In the genomic region with DNA sequence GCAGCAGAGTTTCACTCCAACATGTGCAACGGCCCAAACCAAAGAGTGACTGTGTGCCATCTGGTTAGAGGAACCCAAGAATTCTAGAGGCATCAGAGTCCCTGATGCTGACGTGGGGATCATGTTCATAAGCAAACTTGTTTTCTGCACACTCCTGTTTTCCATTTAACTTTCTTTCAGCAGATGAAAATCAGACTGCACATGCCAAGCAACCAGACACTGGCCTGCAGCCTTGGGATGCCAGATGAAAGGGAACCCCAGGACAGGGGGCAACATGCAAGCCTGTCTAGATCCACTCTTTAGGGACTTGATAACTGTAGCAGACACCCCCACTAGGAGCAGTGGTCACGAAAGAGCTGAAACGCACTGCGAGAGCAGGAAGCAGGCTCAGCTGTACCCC, we compare ENCODE assay signal across 27 cellular contexts. TPM values are rescaled to one million over a fixed set of nuclear protein-coding genes. Genes with fewer than 3 reads are reported as not detected.
DNase-seq lines count a peak whose midpoint lies in the region; ATAC-seq and TF ChIP-seq lines count a peak whose summit lies in the region.
"Had no signal": no experiment of that assay in that cellular context is flagged by ENCODE, and none has a peak within 500 bp of the region (broad histone marks: within the 10 kb centered on the region; RNA-seq: fewer than 3 reads in every experiment).

No MANE protein-coding gene starts in this region.

- no peaks in the 10 kb centered on the region for H3K27me3 ChIP-seq in CD4-positive, alpha-beta T cell (ENCODE audit: control insufficient read depth, insufficient read depth, low read length)
- no peaks in the 10 kb centered on the region for H3K27me3 ChIP-seq in hepatocyte
- H3K27me3 ChIP-seq: breast epithelium, colonic mucosa, SJSA1, stomach, transverse colon had no signal

- no peak overlapping the region for H3K27ac ChIP-seq in CD4-positive, alpha-beta T cell (ENCODE audit: low read depth, low read length)
- H3K27ac ChIP-seq in RWPE1 (peak overlapping the region; percentile 34), hepatocyte (peak overlapping the region; percentile 16), skin epidermis (peak overlapping the region in 13 of 21 experiments; percentile 10 to 80 (median 43))
- H3K27ac ChIP-seq: colonic mucosa, SJSA1, transverse colon had no signal

- DNase-seq in CD4-positive, alpha-beta T cell: no peak
- DNase-seq in RWPE1 (ENCODE audit: low spot score): no peak
- DNase-seq in hepatocyte (ENCODE audit: low spot score): no peak
- DNase-seq in GM19240 (ENCODE audit: insufficient read length, low spot score): no peak
- no peak for DNase-seq in activated CD4-positive, alpha-beta T cell treated with anti-CD3 and anti-CD28 coated beads for 36 hours
- DNase-seq: activated CD8-positive, alpha-beta memory T cell treated with anti-CD3 and anti-CD28 coated beads, Interleukin-2, amount 10 ng/mL, durations not matched to agents 7 days and 5 days; activated naive CD4-positive, alpha-beta T cell treated with Interleukin-2 at 50 U/mL for 16 hours; amygdala; colonic mucosa; DND-41; effector memory CD4-positive, alpha-beta T cell; KBM-7; left colon; MM.1S; NCI-H1417; NCI-H2081 treated with DMSO at 0.1 percent for 48 hours; NCI-H345; NCI-H774; nucleus accumbens; stomach; T-helper 2 cell; transverse colon had no signal

- intact Hi-C loops in CD4-positive, alpha-beta T cell (cut with DNase I, micrococcal nuclease): no loop called here
- intact Hi-C loops in activated CD4-positive, alpha-beta T cell treated with anti-CD3 and anti-CD28 coated beads for 36 hours (cut with DNase I, micrococcal nuclease): no loop called here

- peak overlapping the region; percentile 12 for H3K27ac Mint-ChIP-seq in CD4-positive, alpha-beta T cell
- H3K27ac Mint-ChIP-seq in activated CD4-positive, alpha-beta T cell treated with anti-CD3 and anti-CD28 coated beads for 36 hours: no peak overlapping the region
- H3K27ac Mint-ChIP-seq: activated CD8-positive, alpha-beta memory T cell treated with anti-CD3 and anti-CD28 coated beads, Interleukin-2, amount 10 ng/mL, durations not matched to agents 7 days and 5 days had no signal

- H3K4me1 ChIP-seq in hepatocyte (ENCODE audit: insufficient read depth): peaks cover 13% of the 10 kb centered on the region
- H3K4me1 ChIP-seq: breast epithelium, colonic mucosa, SJSA1 had no signal

- no peak for TF ChIP-seq CTCF in CD4-positive, alpha-beta T cell (IDR thresholded peaks at IDR 0.05)
- TF ChIP-seq CTCF in RWPE1 (conservative IDR thresholded peaks at IDR 0.05; ENCODE audit: low read depth) (no peak), hepatocyte (IDR thresholded peaks at IDR 0.05; ENCODE audit: poor library complexity) (no peak)

- peaks cover 55% of the 10 kb centered on the region for H3K36me3 Mint-ChIP-seq in CD4-positive, alpha-beta T cell (ENCODE audit: low read depth)
- H3K36me3 Mint-ChIP-seq in activated CD4-positive, alpha-beta T cell treated with anti-CD3 and anti-CD28 coated beads for 36 hours (ENCODE audit: low read depth): peaks cover 6% of the 10 kb centered on the region

- no peaks in the 10 kb centered on the region for H3K36me3 ChIP-seq in hepatocyte (replicated peaks; ENCODE audit: insufficient read depth, low read depth)
- H3K36me3 ChIP-seq: breast epithelium, colonic mucosa, transverse colon had no signal

- peaks cover 28% of the 10 kb centered on the region for H3K79me2 ChIP-seq in hepatocyte

- no peaks in the 10 kb centered on the region for H3K9me2 ChIP-seq in hepatocyte (replicated peaks; ENCODE audit: insufficient read depth)

- no peak overlapping the region for H2AFZ ChIP-seq in hepatocyte

- H3K4me3 ChIP-seq in hepatocyte (no peak overlapping the region), skin epidermis (no peak overlapping the region)
- H3K4me3 ChIP-seq: breast epithelium, colonic mucosa, SJSA1, stomach, transverse colon had no signal

- no peak for ATAC-seq in CD4-positive, alpha-beta T cell (ENCODE audit: poor library complexity)
- ATAC-seq in HG03457 (IDR thresholded peaks at IDR 0.05; ENCODE audit: unreplicated experiment): no peak
- ATAC-seq in activated CD4-positive, alpha-beta T cell treated with anti-CD3 and anti-CD28 coated beads for 36 hours: no peak
- ATAC-seq: activated CD8-positive, alpha-beta memory T cell treated with anti-CD3 and anti-CD28 coated beads, Interleukin-2, amount 10 ng/mL, durations not matched to agents 7 days and 5 days; HCT116; left colon had no signal

- H3K9me3 ChIP-seq in CD4-positive, alpha-beta T cell (ENCODE audit: control insufficient read depth, low read length): no peaks in the 10 kb centered on the region
- no peaks in the 10 kb centered on the region for H3K9me3 ChIP-seq in hepatocyte (ENCODE audit: low read depth)
- H3K9me3 ChIP-seq: breast epithelium, colonic mucosa, SJSA1, stomach, transverse colon had no signal

- 84% methylated on average over 5 of the region's 5 CpGs for WGBS in hepatocyte (ENCODE audit: low lambda C conversion rate, missing lambda C conversion rate)

- H3K4me2 ChIP-seq in hepatocyte: no peak overlapping the region

- POLR2A ChIA-PET in CD4-positive, alpha-beta T cell (lab: Charles Lee): no interaction called here
- POLR2A ChIA-PET in RWPE1 (lab: Yijun Ruan, JAX; ENCODE audit: low non-redundant PET): no interaction called here
- POLR2A ChIA-PET in activated CD4-positive, alpha-beta T cell treated with anti-CD3 and anti-CD28 coated beads for 36 hours (lab: Charles Lee): no interaction called here

- H3K9me3 Mint-ChIP-seq in CD4-positive, alpha-beta T cell: no peaks in the 10 kb centered on the region
- H3K9me3 Mint-ChIP-seq in activated CD4-positive, alpha-beta T cell treated with anti-CD3 and anti-CD28 coated beads for 36 hours (ENCODE audit: low read depth): no peaks in the 10 kb centered on the region

- H4K20me1 ChIP-seq in hepatocyte (ENCODE audit: insufficient read depth, poor library complexity, severe bottlenecking): peaks cover 15% of the 10 kb centered on the region

- CTCF ChIA-PET in CD4-positive, alpha-beta T cell (lab: Charles Lee): no interaction called here
- CTCF ChIA-PET in RWPE1 (lab: Yijun Ruan, JAX): no interaction called here
- CTCF ChIA-PET in activated CD4-positive, alpha-beta T cell treated with anti-CD3 and anti-CD28 coated beads for 36 hours (lab: Charles Lee): no interaction called here

- H3K4me1 Mint-ChIP-seq in CD4-positive, alpha-beta T cell (ENCODE audit: low read depth): peaks cover 35% of the 10 kb centered on the region
- peaks cover 10% of the 10 kb centered on the region for H3K4me1 Mint-ChIP-seq in activated CD4-positive, alpha-beta T cell treated with anti-CD3 and anti-CD28 coated beads for 36 hours
- H3K4me1 Mint-ChIP-seq: activated CD8-positive, alpha-beta memory T cell treated with anti-CD3 and anti-CD28 coated beads, Interleukin-2, amount 10 ng/mL, durations not matched to agents 7 days and 5 days had no signal

- H3K27me3 Mint-ChIP-seq in CD4-positive, alpha-beta T cell: no peaks in the 10 kb centered on the region
- no peaks in the 10 kb centered on the region for H3K27me3 Mint-ChIP-seq in activated CD4-positive, alpha-beta T cell treated with anti-CD3 and anti-CD28 coated beads for 36 hours
- H3K27me3 Mint-ChIP-seq: activated CD8-positive, alpha-beta memory T cell treated with anti-CD3 and anti-CD28 coated beads, Interleukin-2, amount 10 ng/mL, durations not matched to agents 7 days and 5 days had no signal

- H3K4me3 Mint-ChIP-seq in CD4-positive, alpha-beta T cell: no peak overlapping the region
- H3K4me3 Mint-ChIP-seq in activated CD4-positive, alpha-beta T cell treated with anti-CD3 and anti-CD28 coated beads for 36 hours: no peak overlapping the region
- H3K4me3 Mint-ChIP-seq: activated CD8-positive, alpha-beta memory T cell treated with anti-CD3 and anti-CD28 coated beads, Interleukin-2, amount 10 ng/mL, durations not matched to agents 7 days and 5 days had no signal

RNA-seq across cellular contexts. Expression of a gene that starts 56.8 kb away (rescaled TPM):
- 1 to 10 TPM; 2.3 to 3.7 TPM for total RNA-seq in CD4-positive, alpha-beta T cell
- total RNA-seq in hepatocyte: 28.2 and 35.2 TPM in 2 replicates
- polyA plus RNA-seq in hepatocyte: 34.5 and 39.6 TPM in 2 replicates
- total RNA-seq in activated CD4-positive, alpha-beta T cell treated with anti-CD3 and anti-CD28 coated beads for 36 hours: 1 to 10 TPM; 5.9 to 6.5 TPM

RNA-seq across cellular contexts. Expression of a gene that starts 57.0 kb away (rescaled TPM):
- total RNA-seq in CD4-positive, alpha-beta T cell: 10 to 100 TPM; 11.1 to 11.8 TPM
- 81.5 and 118 TPM in 2 replicates for total RNA-seq in hepatocyte
- polyA plus RNA-seq in hepatocyte: 108 and 109 TPM in 2 replicates
- total RNA-seq in activated CD4-positive, alpha-beta T cell treated with anti-CD3 and anti-CD28 coated beads for 36 hours: 10 to 100 TPM; 41.3 to 43.0 TPM
